In the genomic region with DNA sequence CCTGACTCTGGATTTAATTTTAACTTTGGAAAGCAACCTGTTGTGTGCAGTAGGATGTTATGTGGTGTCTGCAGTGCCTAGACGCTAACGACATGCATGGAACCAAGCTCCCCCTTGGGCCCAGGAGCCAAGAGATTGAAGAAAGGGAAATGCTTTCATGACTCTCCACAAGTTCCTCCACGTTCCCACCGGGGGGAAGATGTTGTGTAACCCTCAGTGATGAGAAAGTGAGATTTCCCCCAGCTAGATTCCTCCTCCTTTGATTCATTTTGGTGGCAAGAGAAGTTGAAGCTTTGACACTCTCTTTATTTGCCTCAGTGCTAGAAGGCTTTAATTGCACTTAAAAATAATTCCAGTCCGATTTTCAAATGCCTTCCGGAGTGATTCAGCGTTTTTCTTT, we compare ENCODE assay signal across 18 cellular contexts.
A peak's percentile ranks its signal among the peaks of the same experiment; 100 is the strongest.
DNase-seq lines count a peak whose midpoint lies in the region; ATAC-seq and TF ChIP-seq lines count a peak whose summit lies in the region.
"Had no signal": no experiment of that assay in that cellular context is flagged by ENCODE, and none has a peak within 500 bp of the region (broad histone marks: within the 10 kb centered on the region; RNA-seq: fewer than 3 reads in every experiment).

No MANE protein-coding gene starts in this region.

- H2AFZ ChIP-seq in H9 (ENCODE audit: low read length): no peak overlapping the region

- no peaks in the 10 kb centered on the region for H3K27me3 Mint-ChIP-seq in H9 (ENCODE audit: low read depth)
- H3K27me3 Mint-ChIP-seq in stimulated activated naive CD8-positive, alpha-beta T cell treated with anti-CD3 and anti-CD28 coated beads, Interleukin-15, amount 100 ng/mL, for 72 hours: no peaks in the 10 kb centered on the region
- H3K27me3 Mint-ChIP-seq: B cell had no signal

- no peak overlapping the region for H3T11ph ChIP-seq in H9 (ENCODE audit: low read length)

- H3K79me2 ChIP-seq in H9 (ENCODE audit: insufficient read depth, low read length): no peaks in the 10 kb centered on the region

- no peaks in the 10 kb centered on the region for H3K23me2 ChIP-seq in H9 (ENCODE audit: insufficient read length, low read depth, low read length, poor library complexity, severe bottlenecking)

- H3K36me3 Mint-ChIP-seq in H9 (ENCODE audit: insufficient read depth in 1 of 3, low read depth in 3 of 3): peaks cover 0 to 5% (median 0%) of the 10 kb centered on the region in 3 experiments; a peak in 1 of 7 replicates
- H3K36me3 Mint-ChIP-seq: IgD-negative memory B cell had no signal

- no peak overlapping the region for H2BK20ac ChIP-seq in H9 (ENCODE audit: low read depth, low read length, poor library complexity, severe bottlenecking)

- H3K9ac ChIP-seq in BLaER1 treated with 17β-estradiol and CSF1 and Interleukin-3, amounts not matched to agents 10 nM and 100 nM: peak overlapping the region in 1 of 11 experiments; percentile 8; a peak in 1 of 22 replicates
- no peak overlapping the region for H3K9ac ChIP-seq in H9 (ENCODE audit: extremely low read depth, insufficient read length, low read length)

- no peak overlapping the region for H3K4me3 ChIP-seq in BLaER1 treated with 17β-estradiol and CSF1 and Interleukin-3, amounts not matched to agents 10 nM and 100 nM
- H3K4me3 ChIP-seq in NB4 (ENCODE audit: low read depth, low read length) (no peak overlapping the region), fibroblast of pulmonary artery (replicated peaks; ENCODE audit: low read depth, low read length) (no peak overlapping the region)
- H3K4me3 ChIP-seq: HAP-1 had no signal

- H2BK5ac ChIP-seq in H9 (ENCODE audit: insufficient read length, low read length): no peak overlapping the region

- H3K56ac ChIP-seq in H9 (ENCODE audit: insufficient read length, low read depth, low read length): no peak overlapping the region

- H3K27me3 ChIP-seq in BLaER1 treated with 17β-estradiol and CSF1 and Interleukin-3, amounts not matched to agents 10 nM and 100 nM: no peaks in the 10 kb centered on the region
- no peaks in the 10 kb centered on the region for H3K27me3 ChIP-seq in H9 (ENCODE audit: insufficient read depth, low read length)

- peaks cover 22 to 86% (median 83%) of the 10 kb centered on the region in 10 experiments for H3K4me1 ChIP-seq in BLaER1 treated with 17β-estradiol and CSF1 and Interleukin-3, amounts not matched to agents 10 nM and 100 nM
- H3K4me1 ChIP-seq in H9 (ENCODE audit: insufficient read depth, low read length): 0 out of 2 replicates have a peak, but pooled peaks cover 2% of the 10 kb centered on the region
- H3K4me1 ChIP-seq: Caco-2, HAP-1 had no signal

- DNase-seq in H9: no peak
- peak; percentile 8 for DNase-seq in NB4 (ENCODE audit: low read depth)
- DNase-seq in fibroblast of pulmonary artery (ENCODE audit: low read depth): peak; percentile 18
- DNase-seq in kidney tubule cell (ENCODE audit: low spot score): no peak
- DNase-seq in NCI-H446 treated with DMSO at 0.1 percent for 48 hours (lab: John Stamatoyannopoulos, UW): no peak
- no peak for DNase-seq in stimulated activated naive CD8-positive, alpha-beta T cell treated with anti-CD3 and anti-CD28 coated beads, Interleukin-15, amount 100 ng/mL, for 72 hours
- DNase-seq: Caco-2; CD4-positive, alpha-beta T cell; DMS79; GDM1; KG1 had no signal

- H3K18ac ChIP-seq in H9 (ENCODE audit: insufficient read length, low read depth, low read length): no peak overlapping the region

- no peak overlapping the region for H4K8ac ChIP-seq in H9 (replicated peaks; ENCODE audit: insufficient read length, low read depth, low read length)

- H3K27ac ChIP-seq in BLaER1 treated with 17β-estradiol and CSF1 and Interleukin-3, amounts not matched to agents 10 nM and 100 nM: peak overlapping the region in 5 of 11 experiments; percentile 2 to 56 (median 52); a peak in 6 of 22 replicates
- H3K27ac ChIP-seq in H9 (ENCODE audit: insufficient read length, low read depth, low read length): no peak overlapping the region
- H3K27ac ChIP-seq: C4-2B had no signal

- H4K20me1 ChIP-seq in BLaER1 treated with 17β-estradiol and CSF1 and Interleukin-3, amounts not matched to agents 10 nM and 100 nM: peaks cover 0 to 8% (median 0%) of the 10 kb centered on the region in 11 experiments; a peak in 1 of 22 replicates
- H4K20me1 ChIP-seq in H9 (ENCODE audit: control insufficient read depth, insufficient read depth, insufficient read length): no peaks in the 10 kb centered on the region

- H2BK120ac ChIP-seq in H9 (ENCODE audit: low read depth, low read length, poor library complexity, severe bottlenecking): no peak overlapping the region

- no peaks in the 10 kb centered on the region for H3K9me3 ChIP-seq in BLaER1 treated with 17β-estradiol and CSF1 and Interleukin-3, amounts not matched to agents 10 nM and 100 nM (replicated peaks in 1 of 11)
- H3K9me3 ChIP-seq in H9 (ENCODE audit: control insufficient read depth, low read depth, low read length): no peaks in the 10 kb centered on the region
- H3K9me3 ChIP-seq: Caco-2, HAP-1 had no signal

- no CpG with 5 or more reads among the region's 7 CpGs for WGBS in H9 (ENCODE audit: extremely low coverage, insufficient read length, low lambda C conversion rate)

- no peak overlapping the region for H3K4me3 Mint-ChIP-seq in H9
- H3K4me3 Mint-ChIP-seq in stimulated activated naive CD8-positive, alpha-beta T cell treated with anti-CD3 and anti-CD28 coated beads, Interleukin-15, amount 100 ng/mL, for 72 hours: no peak overlapping the region
- H3K4me3 Mint-ChIP-seq: B cell; CD4-positive, alpha-beta T cell; IgD-negative memory B cell had no signal

- H2BK15ac ChIP-seq in H9 (ENCODE audit: low read depth, low read length): no peak overlapping the region

- peaks cover 12 to 32% of the 10 kb centered on the region in 2 experiments for H3K4me1 Mint-ChIP-seq in H9
- no peaks in the 10 kb centered on the region for H3K4me1 Mint-ChIP-seq in stimulated activated naive CD8-positive, alpha-beta T cell treated with anti-CD3 and anti-CD28 coated beads, Interleukin-15, amount 100 ng/mL, for 72 hours
- H3K4me1 Mint-ChIP-seq: B cell, IgD-negative memory B cell had no signal

- peak overlapping the region in 2 of 3 experiments; percentile 30 to 59; a peak in 1 of 7 replicates for H3K27ac Mint-ChIP-seq in H9
- H3K27ac Mint-ChIP-seq in stimulated activated naive CD8-positive, alpha-beta T cell treated with anti-CD3 and anti-CD28 coated beads, Interleukin-15, amount 100 ng/mL, for 72 hours: no peak overlapping the region
- H3K27ac Mint-ChIP-seq: B cell; CD4-positive, alpha-beta T cell; IgD-negative memory B cell had no signal

- no peak for TF ChIP-seq POLR2A in NB4 (IDR thresholded peaks at IDR 0.05; ENCODE audit: extremely low read depth, insufficient read length)

- H4K5ac ChIP-seq in H9 (ENCODE audit: insufficient read length, low read depth, low read length): no peak overlapping the region

- no peak overlapping the region for H3K14ac ChIP-seq in H9 (ENCODE audit: insufficient read depth, low read length)

- no peak overlapping the region for H2AK5ac ChIP-seq in H9 (ENCODE audit: insufficient read length, low read length)

- peak overlapping the region; percentile 31 to 88 (median 77) for H3K4me2 ChIP-seq in BLaER1 treated with 17β-estradiol and CSF1 and Interleukin-3, amounts not matched to agents 10 nM and 100 nM
- no peak overlapping the region for H3K4me2 ChIP-seq in H9 (ENCODE audit: insufficient read depth, insufficient read length, low read length)

- no peak overlapping the region for H4K91ac ChIP-seq in H9 (ENCODE audit: insufficient read length, low read depth, low read length)

- no peaks in the 10 kb centered on the region for H3K9me3 Mint-ChIP-seq in H9
- H3K9me3 Mint-ChIP-seq in stimulated activated naive CD8-positive, alpha-beta T cell treated with anti-CD3 and anti-CD28 coated beads, Interleukin-15, amount 100 ng/mL, for 72 hours: no peaks in the 10 kb centered on the region
- H3K9me3 Mint-ChIP-seq: CD4-positive, alpha-beta T cell had no signal

- H3K4ac ChIP-seq in H9 (ENCODE audit: low read depth, low read length): no peak overlapping the region

- H2BK12ac ChIP-seq in H9 (ENCODE audit: insufficient read length, low read depth, low read length): no peak overlapping the region

- H3K36me3 ChIP-seq in BLaER1 treated with 17β-estradiol and CSF1 and Interleukin-3, amounts not matched to agents 10 nM and 100 nM: no peaks in the 10 kb centered on the region
- H3K36me3 ChIP-seq: HAP-1 had no signal

- H3K79me1 ChIP-seq in H9 (ENCODE audit: insufficient read depth, low read depth, low read length, poor library complexity, severe bottlenecking): no peaks in the 10 kb centered on the region

- TF ChIP-seq CTCF in H9 (conservative IDR thresholded peaks at IDR 0.05) (no peak), NB4 (IDR thresholded peaks at IDR 0.05; ENCODE audit: low read depth, low read length) (no peak), fibroblast of pulmonary artery (IDR thresholded peaks at IDR 0.05; ENCODE audit: low read length, missing control alignments) (no peak)

- no peak for ATAC-seq in stimulated activated naive CD8-positive, alpha-beta T cell treated with anti-CD3 and anti-CD28 coated beads, Interleukin-15, amount 100 ng/mL, for 72 hours
- ATAC-seq in HG02852 (IDR thresholded peaks at IDR 0.05; ENCODE audit: unreplicated experiment): no peak
- ATAC-seq: HepG2 had no signal

- H3K23ac ChIP-seq in H9 (ENCODE audit: insufficient read length, low read depth, low read length): no peak overlapping the region

Comparison
In these comparisons a context has a peak if more than half of its experiments do, and no peak if none do; other contexts are left out.
1. DNase-seq: peak in NB4 (single experiment) and fibroblast of pulmonary artery (single experiment); none in H9 (single experiment), kidney tubule cell (single experiment), NCI-H446 treated with DMSO at 0.1 percent for 48 hours (single experiment) and stimulated activated naive CD8-positive, alpha-beta T cell treated with anti-CD3 and anti-CD28 coated beads, Interleukin-15, amount 100 ng/mL, for 72 hours (0 of 2).
2. H3K27ac Mint-ChIP-seq: peak in H9 (2 of 3); none in stimulated activated naive CD8-positive, alpha-beta T cell treated with anti-CD3 and anti-CD28 coated beads, Interleukin-15, amount 100 ng/mL, for 72 hours (0 of 2).